16 cellular contexts compared by ENCODE assay signal in genomic region chr6:163563303-163563702, GRCh38.
DNase-seq lines count a peak whose midpoint lies in the region; ATAC-seq and TF ChIP-seq lines count a peak whose summit lies in the region.
"Had no signal": no experiment of that assay in that cellular context is flagged by ENCODE, and none has a peak within 500 bp of the region (broad histone marks: within the 10 kb centered on the region; RNA-seq: fewer than 3 reads in every experiment).

No MANE protein-coding gene starts in this region.

- H2BK20ac ChIP-seq in H9 (ENCODE audit: low read depth, low read length, poor library complexity, severe bottlenecking), result no peak overlapping the region

- H2AK5ac ChIP-seq in H9 (ENCODE audit: insufficient read length, low read length), result no peak overlapping the region

- H3K18ac ChIP-seq in H9 (ENCODE audit: insufficient read length, low read depth, low read length), result no peak overlapping the region

- H3K27ac ChIP-seq in GM23338 (ENCODE audit: low read depth), result no peak overlapping the region
- no peak overlapping the region for H3K27ac ChIP-seq in H9 (ENCODE audit: insufficient read length, low read depth, low read length)
- H3K27ac ChIP-seq: PC-9, RWPE1, SJCRH30 had no signal

- no peaks in the 10 kb centered on the region for H3F3A ChIP-seq in GM23338 (replicated peaks; ENCODE audit: low read depth)

- DNase-seq in GM23338 (ENCODE audit: low spot score) (no peak), H9 (no peak), chondrocyte (ENCODE audit: low spot score) (peak; percentile 43), BE2C (no peak)
- DNase-seq in stimulated activated CD4-positive, alpha-beta T cell treated with anti-CD3 and anti-CD28 coated beads, Interleukin-15, amount 100 ng/mL, for 24 hours, result no peak
- DNase-seq: AML-193, DND-41, HCEC 1CT, NCI-H1694 treated with DMSO at 0.1 percent for 48 hours, NCI-H510A treated with DMSO at 0.1 percent for 48 hours, PC-9, SJCRH30 had no signal

- WGBS in H9 (ENCODE audit: extremely low coverage, insufficient read length, low lambda C conversion rate), result no CpG with 5 or more reads among the region's 8 CpGs

- H3K9me3 Mint-ChIP-seq in GM23338 (no peaks in the 10 kb centered on the region), H9 (no peaks in the 10 kb centered on the region), chondrocyte (ENCODE audit: low read depth) (no peaks in the 10 kb centered on the region), nephron (no peaks in the 10 kb centered on the region)
- H3K9me3 Mint-ChIP-seq: CD14-positive monocyte had no signal

- ATAC-seq in GM23338 (no peak), GM19452 (IDR thresholded peaks at IDR 0.05; ENCODE audit: unreplicated experiment) (no peak)

- H3T11ph ChIP-seq in H9 (ENCODE audit: low read length), result no peak overlapping the region

- no peak overlapping the region for H3K14ac ChIP-seq in H9 (ENCODE audit: insufficient read depth, low read length)

- H3K79me2 ChIP-seq in GM23338 (replicated peaks; ENCODE audit: insufficient read depth) (peaks cover 33% of the 10 kb centered on the region), H9 (ENCODE audit: insufficient read depth, low read length) (peaks cover 2% of the 10 kb centered on the region; the same call in 1 of the 2 replicates)

- no peak overlapping the region for H4K5ac ChIP-seq in H9 (ENCODE audit: insufficient read length, low read depth, low read length)

- H3K9ac ChIP-seq in H9 (ENCODE audit: extremely low read depth, insufficient read length, low read length), result no peak overlapping the region

- H3K4me3 ChIP-seq in GM23338 (no peak overlapping the region), BE2C (ENCODE audit: low read depth, low read length) (no peak overlapping the region)
- H3K4me3 ChIP-seq: PC-9, SJCRH30 had no signal

- no peak overlapping the region for H2BK5ac ChIP-seq in H9 (ENCODE audit: insufficient read length, low read length)

- H3K36me3 ChIP-seq in GM23338 (ENCODE audit: insufficient read depth) (peaks cover 5% of the 10 kb centered on the region; the same call in 1 of the 2 replicates), BE2C (peaks cover 12% of the 10 kb centered on the region)

- H3K27me3 Mint-ChIP-seq in GM23338 (ENCODE audit: insufficient read depth, low read depth, poor library complexity), result no peaks in the 10 kb centered on the region
- H3K27me3 Mint-ChIP-seq in H9 (ENCODE audit: low read depth), result no peaks in the 10 kb centered on the region
- H3K27me3 Mint-ChIP-seq in chondrocyte (ENCODE audit: low read depth), result no peaks in the 10 kb centered on the region
- H3K27me3 Mint-ChIP-seq in nephron (ENCODE audit: low read depth), result no peaks in the 10 kb centered on the region

- H3K56ac ChIP-seq in H9 (ENCODE audit: insufficient read length, low read depth, low read length), result no peak overlapping the region

- no peak overlapping the region for H3K4me3 Mint-ChIP-seq in GM23338
- H3K4me3 Mint-ChIP-seq in H9, result no peak overlapping the region
- H3K4me3 Mint-ChIP-seq in chondrocyte (ENCODE audit: unreplicated experiment), result no peak overlapping the region
- H3K4me3 Mint-ChIP-seq in nephron, result peak overlapping the region in 2 of 3 experiments; percentile 50 to 57
- H3K4me3 Mint-ChIP-seq: CD14-positive monocyte had no signal

- H2AFZ ChIP-seq in GM23338, result no peak overlapping the region
- no peak overlapping the region for H2AFZ ChIP-seq in H9 (ENCODE audit: low read length)
- H2AFZ ChIP-seq: PC-9 had no signal

- no peaks in the 10 kb centered on the region for H4K20me1 ChIP-seq in GM23338 (replicated peaks; ENCODE audit: insufficient read depth)
- no peaks in the 10 kb centered on the region for H4K20me1 ChIP-seq in H9 (ENCODE audit: control insufficient read depth, insufficient read depth, insufficient read length)

- peaks cover 3% of the 10 kb centered on the region for H3K79me1 ChIP-seq in H9 (ENCODE audit: insufficient read depth, low read depth, low read length, poor library complexity, severe bottlenecking)

- no peak overlapping the region for H4K8ac ChIP-seq in H9 (replicated peaks; ENCODE audit: insufficient read length, low read depth, low read length)

- no peak overlapping the region for H2BK120ac ChIP-seq in H9 (ENCODE audit: low read depth, low read length, poor library complexity, severe bottlenecking)

- peaks cover 10% of the 10 kb centered on the region for H3K4me1 ChIP-seq in GM23338 (ENCODE audit: insufficient read depth)
- no peaks in the 10 kb centered on the region; the same call in 1 of the 2 replicates for H3K4me1 ChIP-seq in H9 (ENCODE audit: insufficient read depth, low read length)
- H3K4me1 ChIP-seq in BE2C, result no peaks in the 10 kb centered on the region; the same call in 1 of the 2 replicates

- H3K27ac Mint-ChIP-seq in GM23338 (peak overlapping the region; percentile 85; the same call in 1 of the 2 replicates), H9 (peak overlapping the region in 2 of 3 experiments; percentile 12 to 26; a peak in 4 of 7 replicates), chondrocyte (ENCODE audit: unreplicated experiment) (peak overlapping the region; percentile 45), nephron (peak overlapping the region; percentile 8 to 60 (median 42))

- H4K91ac ChIP-seq in H9 (ENCODE audit: insufficient read length, low read depth, low read length), result no peak overlapping the region

- H3K23ac ChIP-seq in H9 (ENCODE audit: insufficient read length, low read depth, low read length), result no peak overlapping the region

- H3K23me2 ChIP-seq in H9 (ENCODE audit: insufficient read length, low read depth, low read length, poor library complexity, severe bottlenecking), result no peaks in the 10 kb centered on the region

- H3K4me1 Mint-ChIP-seq in GM23338 (peaks cover 16% of the 10 kb centered on the region), H9 (peaks cover 2 to 10% of the 10 kb centered on the region in 2 experiments; a peak in 2 of 4 replicates), chondrocyte (ENCODE audit: low read depth) (peaks cover 24% of the 10 kb centered on the region), nephron (peaks cover 33% of the 10 kb centered on the region)

- no peak overlapping the region for H2BK15ac ChIP-seq in H9 (ENCODE audit: low read depth, low read length)

- H3K4ac ChIP-seq in H9 (ENCODE audit: low read depth, low read length), result no peak overlapping the region

- H3K4me2 ChIP-seq in GM23338, result no peak overlapping the region
- no peak overlapping the region for H3K4me2 ChIP-seq in H9 (ENCODE audit: insufficient read depth, insufficient read length, low read length)
- H3K4me2 ChIP-seq: PC-9 had no signal

- TF ChIP-seq CTCF in GM23338 (conservative IDR thresholded peaks at IDR 0.05; ENCODE audit: low read depth in 2 of 2) (no peak), H9 (conservative IDR thresholded peaks at IDR 0.05) (no peak), chondrocyte (IDR thresholded peaks at IDR 0.05) (no peak), nephron (IDR thresholded peaks at IDR 0.05; ENCODE audit: unreplicated experiment in 3 of 3) (no peak), BE2C (IDR thresholded peaks at IDR 0.05; ENCODE audit: low read depth, low read length) (no peak)

- no peak overlapping the region for H2BK12ac ChIP-seq in H9 (ENCODE audit: insufficient read length, low read depth, low read length)

- no peaks in the 10 kb centered on the region for H3K9me2 ChIP-seq in GM23338 (ENCODE audit: insufficient read depth)

- H3K27me3 ChIP-seq in GM23338 (ENCODE audit: insufficient read depth) (no peaks in the 10 kb centered on the region), H9 (ENCODE audit: insufficient read depth, low read length) (no peaks in the 10 kb centered on the region), BE2C (no peaks in the 10 kb centered on the region)
- H3K27me3 ChIP-seq: SJCRH30 had no signal

- peaks cover 21% of the 10 kb centered on the region for H3K36me3 Mint-ChIP-seq in GM23338 (ENCODE audit: low read depth)
- peaks cover 5 to 44% (median 34%) of the 10 kb centered on the region in 3 experiments; a peak in 6 of 7 replicates for H3K36me3 Mint-ChIP-seq in H9 (ENCODE audit: insufficient read depth in 1 of 3, low read depth in 3 of 3)
- H3K36me3 Mint-ChIP-seq in chondrocyte (ENCODE audit: low read depth), result peaks cover 31% of the 10 kb centered on the region
- peaks cover 70% of the 10 kb centered on the region for H3K36me3 Mint-ChIP-seq in nephron (ENCODE audit: low read depth)

- H3K9me3 ChIP-seq in H9 (ENCODE audit: control insufficient read depth, low read depth, low read length) (no peaks in the 10 kb centered on the region), BE2C (no peaks in the 10 kb centered on the region)
- H3K9me3 ChIP-seq: SJCRH30 had no signal

TF ChIP-seq in GM23338, 12 proteins besides CTCF, POLR2A, EP300 and RAD21:
- TF ChIP-seq ZNF114 (CRISPR knock-in tag; IDR thresholded peaks at IDR 0.05), result no peak
- no peak for TF ChIP-seq JUNB (IDR thresholded peaks at IDR 0.05; ENCODE audit: unreplicated experiment)
- TF ChIP-seq EZH2phosphoT487 (IDR thresholded peaks at IDR 0.05; ENCODE audit: unreplicated experiment), result no peak
- TF ChIP-seq ETS1 (IDR thresholded peaks at IDR 0.05), result no peak
- TF ChIP-seq EZH2 (IDR thresholded peaks at IDR 0.05; ENCODE audit: low read depth, unreplicated experiment), result no peak

Comparison
In these comparisons a context has a peak if more than half of its experiments do, and no peak if none do; other contexts are left out.
1. H3K27ac Mint-ChIP-seq: peak in every context shown above with its lines; median percentile 85 in GM23338; 45 in chondrocyte; 42 in nephron; 19 in H9.
2. H3K4me3 Mint-ChIP-seq: peak in nephron (2 of 3); none in GM23338 (single experiment), H9 (0 of 2) and chondrocyte (single experiment).